ENCODE assay signal across 32 cellular contexts in genomic region chr7:106888204-106888603, GRCh38. TPM values are rescaled to one million over a fixed set of nuclear protein-coding genes. Genes with fewer than 3 reads are reported as not detected.
"Had no signal": no experiment of that assay in that cellular context is flagged by ENCODE, and none has a peak within 500 bp of the region (broad histone marks: within the 10 kb centered on the region; RNA-seq: fewer than 3 reads in every experiment).

No MANE protein-coding gene starts in this region.

- H3K36me3 ChIP-seq: pancreas, prostate gland, sigmoid colon, transverse colon, uterus had no signal

- H3K4me1 Mint-ChIP-seq: endodermal cell had no signal

- H3K27me3 ChIP-seq: heart left ventricle, pancreas, sigmoid colon, testis, transverse colon, uterus had no signal

- H3K27me3 Mint-ChIP-seq: activated CD4-positive, alpha-beta T cell treated with anti-CD3 and anti-CD28 coated beads for 36 hours; activated naive CD8-positive, alpha-beta T cell; central memory CD8-positive, alpha-beta T cell; dendritic cell treated with granulocyte-macrophage colony-stimulating factor and Interleukin-4, amounts not matched to agents 40 ng/mL and 50 ng/mL, for 4 days had no signal

- H3K27ac Mint-ChIP-seq: activated naive CD8-positive, alpha-beta T cell; dendritic cell treated with granulocyte-macrophage colony-stimulating factor and Interleukin-4, amounts not matched to agents 40 ng/mL and 50 ng/mL, for 4 days; endodermal cell; T-helper 2 cell treated with Interferon-gamma antibody and Interleukin-4, amounts not matched to agents 5 μg/mL and 100 μg/mL, for 36 hours had no signal

- H3K4me3 ChIP-seq: heart left ventricle, pancreas, prostate gland, sigmoid colon, testis, transverse colon, uterus had no signal

- FAIRE-seq: bronchial epithelial cell, kidney, pancreas, small intestine had no signal

- H3K9me3 ChIP-seq: heart left ventricle, pancreas, prostate gland, sigmoid colon, testis, transverse colon, uterus had no signal

- H3K9me3 Mint-ChIP-seq: central memory CD8-positive, alpha-beta T cell; dendritic cell treated with granulocyte-macrophage colony-stimulating factor and Interleukin-4, amounts not matched to agents 40 ng/mL and 50 ng/mL, for 4 days; endodermal cell; immature natural killer cell; T-helper 2 cell treated with Interferon-gamma antibody and Interleukin-4, amounts not matched to agents 5 μg/mL and 100 μg/mL, for 36 hours had no signal

- ATAC-seq: esophagus mucosa, heart left ventricle, left colon, pancreas had no signal

- DNase-seq: activated CD4-positive, alpha-beta T cell treated with anti-CD3 and anti-CD28 coated beads for 36 hours; activated CD4-positive, alpha-beta T cell treated with anti-CD3 and anti-CD28 coated beads, Interleukin-2, amount 50 U/mL, for 48 hours; activated CD4-positive, CD25-positive, alpha-beta regulatory T cell; activated CD8-positive, alpha-beta memory T cell treated with anti-CD3 and anti-CD28 coated beads, Interleukin-2, amount 50 U/mL, for 48 hours; anterior cingulate cortex; endodermal cell; foreskin fibroblast; heart left ventricle; hypothalamus; immature natural killer cell; kidney; left colon; mammary epithelial cell; nucleus accumbens; pancreas; retina; sigmoid colon; small intestine; stimulated activated CD4-positive, alpha-beta T cell treated with anti-CD3 and anti-CD28 coated beads, Interleukin-4, amount 100 ng/mL, for 24 hours; stimulated activated naive CD4-positive, alpha-beta T cell; T-helper 1 cell; testis; transverse colon; uterus had no signal

- H3K27ac ChIP-seq: heart left ventricle, pancreas, prostate gland, sigmoid colon, testis, transverse colon, uterus had no signal

- H3K4me3 Mint-ChIP-seq: activated CD4-positive, alpha-beta T cell treated with anti-CD3 and anti-CD28 coated beads for 36 hours; activated naive CD8-positive, alpha-beta T cell; central memory CD8-positive, alpha-beta T cell; dendritic cell treated with granulocyte-macrophage colony-stimulating factor and Interleukin-4, amounts not matched to agents 40 ng/mL and 50 ng/mL, for 4 days; endodermal cell; immature natural killer cell; T-helper 2 cell treated with Interferon-gamma antibody and Interleukin-4, amounts not matched to agents 5 μg/mL and 100 μg/mL, for 36 hours had no signal

- H3K4me1 ChIP-seq: pancreas, prostate gland, testis, transverse colon, uterus had no signal

RNA-seq across cellular contexts. Expression of gene PIK3CG, which starts 23.1 kb away (rescaled TPM):
- total RNA-seq: bronchial epithelial cell, mammary epithelial cell had no signal
- polyA plus RNA-seq: mammary epithelial cell, neural cell had no signal
